19 cellular contexts compared by ENCODE assay signal in the genomic region with DNA sequence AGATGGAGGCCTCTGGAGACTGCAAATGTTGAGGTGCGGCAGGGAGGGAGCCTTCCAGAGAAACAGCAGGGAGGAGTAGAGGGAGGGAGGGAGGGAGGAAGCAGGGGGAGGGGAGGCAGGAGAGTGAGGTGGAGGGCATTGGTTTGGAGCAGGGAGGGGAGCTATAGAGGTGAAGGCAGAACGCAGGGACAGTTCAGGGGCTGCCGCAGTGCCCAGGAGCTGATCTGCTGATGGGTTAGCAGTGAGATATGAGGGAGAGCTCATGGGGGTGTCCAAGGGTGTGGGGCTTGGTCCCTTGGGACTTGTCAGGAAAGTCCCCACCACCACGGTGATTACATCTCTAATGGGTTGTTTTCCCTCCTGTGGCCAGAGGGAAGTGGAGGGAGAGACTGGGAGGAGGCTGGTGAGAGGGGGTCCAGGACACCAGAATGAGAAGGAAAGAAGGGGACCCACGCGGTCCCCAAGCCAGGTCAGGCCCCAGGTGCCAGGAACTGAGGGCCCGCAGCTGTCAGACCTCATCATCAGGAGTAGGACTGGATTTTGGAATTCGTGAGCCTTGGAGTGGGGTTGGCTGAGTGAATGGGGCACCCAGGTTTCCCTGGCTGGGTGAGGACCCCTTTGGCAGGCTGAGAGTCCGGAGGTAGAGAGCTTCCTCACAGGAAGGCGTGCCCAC. TPM values are rescaled to one million over a fixed set of nuclear protein-coding genes. Genes with fewer than 3 reads are reported as not detected.
A peak's percentile ranks its signal among the peaks of the same experiment; 100 is the strongest.
DNase-seq lines count a peak whose midpoint lies in the region; ATAC-seq lines count a peak whose summit lies in the region.
"Had no signal": no experiment of that assay in that cellular context is flagged by ENCODE, and none has a peak within 500 bp of the region (broad histone marks: within the 10 kb centered on the region; RNA-seq: fewer than 3 reads in every experiment).

No MANE protein-coding gene starts in this region.

- no peak for ATAC-seq in activated T-helper 17 cell treated with anti-CD3 and anti-CD28 coated beads, Interleukin-2, amount 50 U/mL, for 72 hours (replicated peaks)
- ATAC-seq: activated CD8-positive, alpha-beta memory T cell treated with anti-CD3 and anti-CD28 coated beads, Interleukin-2, amount 10 ng/mL, durations not matched to agents 7 days and 5 days had no signal

- no peaks in the 10 kb centered on the region for H3K9me3 Mint-ChIP-seq in activated T-helper 17 cell treated with anti-CD3 and anti-CD28 coated beads, Interleukin-2, amount 50 U/mL, for 72 hours
- H3K9me3 Mint-ChIP-seq: CD4-positive, alpha-beta T cell had no signal

- no peaks in the 10 kb centered on the region for H3K36me3 Mint-ChIP-seq in activated T-helper 17 cell treated with anti-CD3 and anti-CD28 coated beads, Interleukin-2, amount 50 U/mL, for 72 hours (ENCODE audit: low read depth)
- H3K36me3 Mint-ChIP-seq: activated CD8-positive, alpha-beta memory T cell treated with anti-CD3 and anti-CD28 coated beads, Interleukin-2, amount 10 ng/mL, durations not matched to agents 7 days and 5 days had no signal

- no peak overlapping the region for H3K4me3 Mint-ChIP-seq in activated T-helper 17 cell treated with anti-CD3 and anti-CD28 coated beads, Interleukin-2, amount 50 U/mL, for 72 hours
- H3K4me3 Mint-ChIP-seq: activated CD8-positive, alpha-beta memory T cell treated with anti-CD3 and anti-CD28 coated beads, Interleukin-2, amount 10 ng/mL, durations not matched to agents 7 days and 5 days; CD4-positive, alpha-beta T cell had no signal

- peak overlapping the region; percentile 64 for H3K27ac ChIP-seq in temporal lobe (ENCODE audit: low read depth, low read length)
- H3K27ac ChIP-seq: 22Rv1, brain microvascular endothelial cell, ovary, WERI-Rb-1 had no signal

- H3K4me1 Mint-ChIP-seq in activated T-helper 17 cell treated with anti-CD3 and anti-CD28 coated beads, Interleukin-2, amount 50 U/mL, for 72 hours = peaks cover 6% of the 10 kb centered on the region

- H3K27me3 Mint-ChIP-seq in activated T-helper 17 cell treated with anti-CD3 and anti-CD28 coated beads, Interleukin-2, amount 50 U/mL, for 72 hours = peaks cover 20% of the 10 kb centered on the region

- DNase-seq in NCI-H82 (lab: John Stamatoyannopoulos, UW) (peak; percentile 29), NCI-H82 treated with DMSO at 0.1 percent for 48 hours (lab: John Stamatoyannopoulos, UW; ENCODE audit: unreplicated experiment) (no peak), iPS-NIHi7 (ENCODE audit: extremely low spot score) (peak; percentile 38), NCI-H146 treated with DMSO at 0.1 percent for 48 hours (lab: John Stamatoyannopoulos, UW; ENCODE audit: unreplicated experiment) (no peak), nucleus accumbens (lab: John Stamatoyannopoulos, UW) (no peak)
- DNase-seq in effector CD8-positive, alpha-beta T cell (lab: John Stamatoyannopoulos, UW) = no peak
- DNase-seq: activated CD8-positive, alpha-beta memory T cell treated with anti-CD3 and anti-CD28 coated beads, Interleukin-2, amount 10 ng/mL, durations not matched to agents 7 days and 5 days; activated naive CD4-positive, alpha-beta T cell treated with Interleukin-2 at 50 U/mL for 16 hours; brain microvascular endothelial cell; CD4-positive, alpha-beta T cell; NCI-H1694; NCI-H510A treated with DMSO at 0.1 percent for 48 hours; ovary; stomach; WERI-Rb-1 had no signal

- peak overlapping the region; percentile 27 for H3K27ac Mint-ChIP-seq in activated T-helper 17 cell treated with anti-CD3 and anti-CD28 coated beads, Interleukin-2, amount 50 U/mL, for 72 hours
- H3K27ac Mint-ChIP-seq: activated CD8-positive, alpha-beta memory T cell treated with anti-CD3 and anti-CD28 coated beads, Interleukin-2, amount 10 ng/mL, durations not matched to agents 7 days and 5 days; CD4-positive, alpha-beta T cell had no signal

RNA-seq across cellular contexts. Expression of a gene that starts 11.2 kb away (rescaled TPM):
- total RNA-seq in activated T-helper 17 cell treated with anti-CD3 and anti-CD28 coated beads, Interleukin-2, amount 50 U/mL, for 72 hours = not detected
- 2.5 TPM for total RNA-seq in temporal lobe
- total RNA-seq: activated CD8-positive, alpha-beta memory T cell treated with anti-CD3 and anti-CD28 coated beads, Interleukin-2, amount 10 ng/mL, durations not matched to agents 7 days and 5 days; CD4-positive, alpha-beta T cell; Daoy had no signal

Comparison
In these comparisons a context has a peak if more than half of its experiments do, and no peak if none do; other contexts are left out.
1. DNase-seq: peak in NCI-H82 (single experiment) and iPS-NIHi7 (single experiment); none in NCI-H82 treated with DMSO at 0.1 percent for 48 hours (single experiment), effector CD8-positive, alpha-beta T cell (single experiment), NCI-H146 treated with DMSO at 0.1 percent for 48 hours (single experiment) and nucleus accumbens (0 of 56).